1 cellular context compared by ENCODE assay signal in the genomic region with DNA sequence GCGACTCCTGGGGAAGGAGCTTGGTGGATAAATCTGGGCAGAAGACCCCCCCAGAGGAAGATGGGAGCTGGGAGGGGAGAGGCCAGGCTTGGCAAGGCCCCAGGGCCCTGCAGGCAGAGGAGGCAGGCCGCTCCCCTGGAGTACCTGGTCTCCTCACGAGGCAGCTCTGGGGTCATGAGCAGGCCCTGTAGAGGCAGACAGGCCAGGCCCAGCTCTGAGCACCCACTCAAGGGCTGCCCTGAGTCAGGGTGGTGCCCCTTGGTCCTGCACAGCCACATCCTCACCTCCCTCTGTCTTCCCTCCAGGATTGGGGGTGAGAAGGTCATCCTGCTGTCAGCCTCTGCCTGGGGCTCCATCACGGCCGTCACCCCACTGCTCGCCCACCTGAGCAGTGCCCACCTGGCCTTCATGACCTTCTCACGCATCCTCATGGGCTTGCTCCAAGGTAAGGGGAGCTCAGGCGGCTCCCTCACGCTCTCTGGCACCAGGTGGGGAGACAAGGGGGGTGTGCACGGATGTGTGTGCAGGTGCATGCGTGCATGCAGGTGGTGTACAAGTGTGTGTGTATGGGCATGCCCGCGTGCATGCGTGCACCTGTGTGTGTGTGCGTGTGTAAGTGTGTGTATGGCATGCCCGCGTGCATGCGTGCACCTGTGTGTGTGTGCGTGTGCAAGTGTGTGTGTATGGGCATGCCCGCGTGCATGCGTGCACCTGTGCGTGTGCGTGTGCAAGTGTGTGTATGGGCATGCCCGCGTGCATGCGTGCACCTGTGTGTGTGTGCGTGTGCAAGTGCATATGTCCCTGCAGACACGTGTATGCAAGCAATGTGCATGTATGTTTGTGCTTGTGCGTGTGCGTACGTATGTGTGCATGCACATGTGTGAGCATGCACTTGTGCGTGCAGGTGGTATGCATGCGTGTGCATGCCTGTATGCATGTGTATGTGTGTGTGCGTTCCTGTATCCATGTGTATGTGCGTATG.
A peak's percentile ranks its signal among the peaks of the same experiment; 100 is the strongest.
TF ChIP-seq lines count a peak whose summit lies in the region.

No MANE protein-coding gene starts in this region.

TF ChIP-seq in HepG2, 621 proteins besides CTCF, POLR2A, EP300 and RAD21 (continued from another document and continues in another):
- TF ChIP-seq, protein P1, sequence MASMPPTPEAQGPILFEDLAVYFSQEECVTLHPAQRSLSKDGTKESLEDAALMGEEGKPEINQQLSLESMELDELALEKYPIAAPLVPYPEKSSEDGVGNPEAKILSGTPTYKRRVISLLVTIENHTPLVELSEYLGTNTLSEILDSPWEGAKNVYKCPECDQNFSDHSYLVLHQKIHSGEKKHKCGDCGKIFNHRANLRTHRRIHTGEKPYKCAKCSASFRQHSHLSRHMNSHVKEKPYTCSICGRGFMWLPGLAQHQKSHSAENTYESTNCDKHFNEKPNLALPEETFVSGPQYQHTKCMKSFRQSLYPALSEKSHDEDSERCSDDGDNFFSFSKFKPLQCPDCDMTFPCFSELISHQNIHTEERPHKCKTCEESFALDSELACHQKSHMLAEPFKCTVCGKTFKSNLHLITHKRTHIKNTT (CRISPR knock-in tag; IDR thresholded peaks at IDR 0.05): no peak
- TF ChIP-seq ZNF775 (CRISPR knock-in tag; IDR thresholded peaks at IDR 0.05; ENCODE audit: borderline replicate concordance) (no peak), KLF12 (CRISPR knock-in tag; IDR thresholded peaks at IDR 0.05; ENCODE audit: borderline replicate concordance) (no peak), HMG20B (CRISPR knock-in tag; conservative IDR thresholded peaks at IDR 0.05) (no peak), ZSCAN9 (CRISPR knock-in tag; IDR thresholded peaks at IDR 0.05; ENCODE audit: borderline replicate concordance) (no peak), ISX (CRISPR knock-in tag; conservative IDR thresholded peaks at IDR 0.05) (no peak), ETV5 (CRISPR knock-in tag; IDR thresholded peaks at IDR 0.05; ENCODE audit: borderline replicate concordance) (no peak), CSRNP1 (CRISPR knock-in tag; IDR thresholded peaks at IDR 0.05) (no peak), SNAI1 (CRISPR knock-in tag; IDR thresholded peaks at IDR 0.05; ENCODE audit: borderline replicate concordance) (no peak), PAXIP1 (CRISPR knock-in tag; conservative IDR thresholded peaks at IDR 0.05) (no peak), SNRNP70 (IDR thresholded peaks at IDR 0.05; ENCODE audit: low read depth, low read length) (no peak), ONECUT2 (CRISPR knock-in tag; IDR thresholded peaks at IDR 0.05) (no peak), CENPBD1 (CRISPR knock-in tag; IDR thresholded peaks at IDR 0.05; ENCODE audit: borderline replicate concordance, low read depth) (no peak), GFI1 (CRISPR knock-in tag; IDR thresholded peaks at IDR 0.05; ENCODE audit: borderline replicate concordance) (no peak), ISL2 (CRISPR knock-in tag; IDR thresholded peaks at IDR 0.05) (no peak), SIN3B (IDR thresholded peaks at IDR 0.05; ENCODE audit: low read length) (no peak), PLRG1 (conservative IDR thresholded peaks at IDR 0.05) (no peak), POGK (CRISPR knock-in tag; conservative IDR thresholded peaks at IDR 0.05) (no peak), ZNF614 (CRISPR knock-in tag; IDR thresholded peaks at IDR 0.05; ENCODE audit: borderline replicate concordance) (no peak), KMT2A (CRISPR knock-in tag; IDR thresholded peaks at IDR 0.05) (no peak), ZNF530 (CRISPR knock-in tag; IDR thresholded peaks at IDR 0.05; ENCODE audit: low read depth) (no peak), HOXA7 (CRISPR knock-in tag; IDR thresholded peaks at IDR 0.05) (0 out of 2 replicates have a peak, but pooled peaks have one; percentile 33), SOX6 (IDR thresholded peaks at IDR 0.05) (no peak), SOX6 (CRISPR knock-in tag; IDR thresholded peaks at IDR 0.05) (no peak), TGIF2 (CRISPR knock-in tag; IDR thresholded peaks at IDR 0.05) (no peak), ZNF776 (CRISPR knock-in tag; IDR thresholded peaks at IDR 0.05) (no peak), SKIL (CRISPR knock-in tag; IDR thresholded peaks at IDR 0.05; ENCODE audit: borderline replicate concordance) (peak; percentile 46; the same call in 1 of the 2 replicates), ZNF672 (CRISPR knock-in tag; IDR thresholded peaks at IDR 0.05) (no peak), AKNA (CRISPR knock-in tag; IDR thresholded peaks at IDR 0.05; ENCODE audit: borderline replicate concordance) (no peak), CHD4 (IDR thresholded peaks at IDR 0.05; ENCODE audit: borderline replicate concordance, low read length) (no peak), SIN3A (IDR thresholded peaks at IDR 0.05; ENCODE audit: borderline replicate concordance, low read depth, low read length) (no peak)
- TF ChIP-seq, protein P2, sequence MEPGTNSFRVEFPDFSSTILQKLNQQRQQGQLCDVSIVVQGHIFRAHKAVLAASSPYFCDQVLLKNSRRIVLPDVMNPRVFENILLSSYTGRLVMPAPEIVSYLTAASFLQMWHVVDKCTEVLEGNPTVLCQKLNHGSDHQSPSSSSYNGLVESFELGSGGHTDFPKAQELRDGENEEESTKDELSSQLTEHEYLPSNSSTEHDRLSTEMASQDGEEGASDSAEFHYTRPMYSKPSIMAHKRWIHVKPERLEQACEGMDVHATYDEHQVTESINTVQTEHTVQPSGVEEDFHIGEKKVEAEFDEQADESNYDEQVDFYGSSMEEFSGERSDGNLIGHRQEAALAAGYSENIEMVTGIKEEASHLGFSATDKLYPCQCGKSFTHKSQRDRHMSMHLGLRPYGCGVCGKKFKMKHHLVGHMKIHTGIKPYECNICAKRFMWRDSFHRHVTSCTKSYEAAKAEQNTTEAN (CRISPR knock-in tag; conservative IDR thresholded peaks at IDR 0.05): no peak
- TF ChIP-seq, protein P3, sequence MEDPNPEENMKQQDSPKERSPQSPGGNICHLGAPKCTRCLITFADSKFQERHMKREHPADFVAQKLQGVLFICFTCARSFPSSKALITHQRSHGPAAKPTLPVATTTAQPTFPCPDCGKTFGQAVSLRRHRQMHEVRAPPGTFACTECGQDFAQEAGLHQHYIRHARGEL (CRISPR knock-in tag; IDR thresholded peaks at IDR 0.05): no peak
- TF ChIP-seq, protein P4, sequence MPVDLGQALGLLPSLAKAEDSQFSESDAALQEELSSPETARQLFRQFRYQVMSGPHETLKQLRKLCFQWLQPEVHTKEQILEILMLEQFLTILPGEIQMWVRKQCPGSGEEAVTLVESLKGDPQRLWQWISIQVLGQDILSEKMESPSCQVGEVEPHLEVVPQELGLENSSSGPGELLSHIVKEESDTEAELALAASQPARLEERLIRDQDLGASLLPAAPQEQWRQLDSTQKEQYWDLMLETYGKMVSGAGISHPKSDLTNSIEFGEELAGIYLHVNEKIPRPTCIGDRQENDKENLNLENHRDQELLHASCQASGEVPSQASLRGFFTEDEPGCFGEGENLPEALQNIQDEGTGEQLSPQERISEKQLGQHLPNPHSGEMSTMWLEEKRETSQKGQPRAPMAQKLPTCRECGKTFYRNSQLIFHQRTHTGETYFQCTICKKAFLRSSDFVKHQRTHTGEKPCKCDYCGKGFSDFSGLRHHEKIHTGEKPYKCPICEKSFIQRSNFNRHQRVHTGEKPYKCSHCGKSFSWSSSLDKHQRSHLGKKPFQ (CRISPR knock-in tag; IDR thresholded peaks at IDR 0.05; ENCODE audit: insufficient replicate concordance): no peak
